Comparison of ENCODE assay signal across 8 cellular contexts in the genomic region with DNA sequence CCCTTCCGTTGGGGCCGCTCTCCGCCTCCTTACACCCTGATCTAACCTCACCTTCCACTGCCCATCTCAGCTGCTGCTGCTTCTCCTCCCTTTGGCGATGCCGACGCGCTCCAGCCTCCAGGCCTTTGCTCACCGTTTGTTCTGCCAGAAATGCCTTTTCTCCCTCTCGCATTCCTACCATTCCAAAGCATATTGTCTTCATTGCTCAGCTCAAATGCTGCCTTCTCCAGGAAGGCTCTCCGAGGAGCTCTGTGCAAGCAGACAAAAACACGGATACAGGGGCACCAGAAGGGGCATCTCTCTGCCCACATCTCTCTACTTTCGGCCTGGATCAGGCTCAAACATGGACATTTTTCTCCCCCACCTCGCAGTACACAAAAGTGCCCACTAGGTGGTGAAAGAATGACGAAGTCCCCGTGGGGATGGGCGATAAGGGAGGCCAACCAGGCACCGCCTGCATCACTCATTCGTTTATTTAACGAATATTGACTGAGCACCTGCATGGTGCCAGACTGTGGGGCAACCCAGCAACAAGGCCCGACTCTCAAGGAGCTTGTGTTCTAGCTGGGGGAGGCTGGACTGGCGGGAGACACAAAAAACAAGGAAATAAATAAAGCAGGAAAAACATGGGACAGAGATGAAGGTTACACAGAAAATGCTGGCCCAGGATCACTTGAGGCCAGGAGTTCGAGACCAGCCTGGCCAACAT. TPM values are rescaled to one million over a fixed set of nuclear protein-coding genes. Genes with fewer than 3 reads are reported as not detected.
DNase-seq lines count a peak whose midpoint lies in the region; ATAC-seq and TF ChIP-seq lines count a peak whose summit lies in the region.

No MANE protein-coding gene starts in this region.

- H3K27ac Mint-ChIP-seq in activated B cell treated with CpG ODN at 0.5 μM for 24 hours: peak overlapping the region; percentile 85

- CTCF ChIA-PET in activated B cell treated with CpG ODN at 0.5 μM for 24 hours (lab: Charles Lee): interaction anchor here (0.6 to 1.7 kb wide), 8 partner anchors 8 to 420 kb away, joined by 3 to 5 read pairs (median 3); no protein-coding TSS in a partner anchor

- intact Hi-C loops in activated B cell treated with CpG ODN at 0.5 μM for 24 hours (cut with micrococcal nuclease): loop anchor here (1.0 to 10.0 kb wide), 2 partner anchors 179 to 780 kb away; no protein-coding TSS in a partner anchor

- peaks cover 63% of the 10 kb centered on the region for H3K4me1 Mint-ChIP-seq in activated B cell treated with CpG ODN at 0.5 μM for 24 hours

- no peaks in the 10 kb centered on the region for H3K27me3 Mint-ChIP-seq in activated B cell treated with CpG ODN at 0.5 μM for 24 hours

- peaks cover 4% of the 10 kb centered on the region for H3K36me3 Mint-ChIP-seq in activated B cell treated with CpG ODN at 0.5 μM for 24 hours (ENCODE audit: low read depth)

- no peak overlapping the region for H3K4me3 ChIP-seq in AG09309 (ENCODE audit: control insufficient read depth, low read depth, low read length)

- H3K4me3 Mint-ChIP-seq in activated B cell treated with CpG ODN at 0.5 μM for 24 hours: peak overlapping the region; percentile 69

- peak; percentile 77 for ATAC-seq in activated B cell treated with CpG ODN at 0.5 μM for 24 hours (ENCODE audit: low read depth)
- ATAC-seq in GM21528 (IDR thresholded peaks at IDR 0.05; ENCODE audit: low FRiP score, unreplicated experiment): no peak

- DNase-seq in AG09309 (ENCODE audit: low read depth): peak; percentile 43
- peak; percentile 67 for DNase-seq in GM20000 (ENCODE audit: low spot score)
- DNase-seq in NCI-H2081 (lab: John Stamatoyannopoulos, UW): peak; percentile 62 to 78
- peak; percentile 55 for DNase-seq in activated B cell treated with CpG ODN at 0.5 μM for 24 hours
- DNase-seq in central memory CD4-positive, alpha-beta T cell: peak; percentile 64
- DNase-seq in kidney tubule cell (ENCODE audit: low spot score): peak; percentile 84
- DNase-seq in stimulated activated CD4-positive, alpha-beta T cell treated with anti-CD3 and anti-CD28 coated beads, Interleukin-1b, Interleukin-23, amount 100 ng/mL, for 4 hours (ENCODE audit: low read depth in 2 of 2): peak; percentile 57 to 69

- POLR2A ChIA-PET in activated B cell treated with CpG ODN at 0.5 μM for 24 hours (lab: Charles Lee): interaction anchor here (0.8 to 18.7 kb wide), 5 partner anchors 14 to 383 kb away, joined by 3 to 975 read pairs (median 146); no protein-coding TSS in a partner anchor

- H3K9me3 Mint-ChIP-seq in activated B cell treated with CpG ODN at 0.5 μM for 24 hours: no peaks in the 10 kb centered on the region

- TF ChIP-seq CTCF in AG09309 (IDR thresholded peaks at IDR 0.05; ENCODE audit: control insufficient read depth, insufficient read depth, low read depth, low read length, missing control alignments): peak; percentile 75
- peak; percentile 73 for TF ChIP-seq CTCF in GM20000 (IDR thresholded peaks at IDR 0.05; ENCODE audit: extremely low read depth, missing control alignments)
- peak; percentile 64 for TF ChIP-seq CTCF in activated B cell treated with CpG ODN at 0.5 μM for 24 hours (IDR thresholded peaks at IDR 0.05)

RNA-seq across cellular contexts. Expression of gene GRHPR, which starts 7.3 kb away (rescaled TPM):
- total RNA-seq in activated B cell treated with CpG ODN at 0.5 μM for 24 hours: 315 TPM in 2 replicates

RNA-seq across cellular contexts. Expression of gene ZBTB5, which starts 50.1 kb away (rescaled TPM):
- 26.5 and 28.1 TPM in 2 replicates for total RNA-seq in activated B cell treated with CpG ODN at 0.5 μM for 24 hours
